Comparison of ENCODE assay signal across 21 cellular contexts in the genomic region with DNA sequence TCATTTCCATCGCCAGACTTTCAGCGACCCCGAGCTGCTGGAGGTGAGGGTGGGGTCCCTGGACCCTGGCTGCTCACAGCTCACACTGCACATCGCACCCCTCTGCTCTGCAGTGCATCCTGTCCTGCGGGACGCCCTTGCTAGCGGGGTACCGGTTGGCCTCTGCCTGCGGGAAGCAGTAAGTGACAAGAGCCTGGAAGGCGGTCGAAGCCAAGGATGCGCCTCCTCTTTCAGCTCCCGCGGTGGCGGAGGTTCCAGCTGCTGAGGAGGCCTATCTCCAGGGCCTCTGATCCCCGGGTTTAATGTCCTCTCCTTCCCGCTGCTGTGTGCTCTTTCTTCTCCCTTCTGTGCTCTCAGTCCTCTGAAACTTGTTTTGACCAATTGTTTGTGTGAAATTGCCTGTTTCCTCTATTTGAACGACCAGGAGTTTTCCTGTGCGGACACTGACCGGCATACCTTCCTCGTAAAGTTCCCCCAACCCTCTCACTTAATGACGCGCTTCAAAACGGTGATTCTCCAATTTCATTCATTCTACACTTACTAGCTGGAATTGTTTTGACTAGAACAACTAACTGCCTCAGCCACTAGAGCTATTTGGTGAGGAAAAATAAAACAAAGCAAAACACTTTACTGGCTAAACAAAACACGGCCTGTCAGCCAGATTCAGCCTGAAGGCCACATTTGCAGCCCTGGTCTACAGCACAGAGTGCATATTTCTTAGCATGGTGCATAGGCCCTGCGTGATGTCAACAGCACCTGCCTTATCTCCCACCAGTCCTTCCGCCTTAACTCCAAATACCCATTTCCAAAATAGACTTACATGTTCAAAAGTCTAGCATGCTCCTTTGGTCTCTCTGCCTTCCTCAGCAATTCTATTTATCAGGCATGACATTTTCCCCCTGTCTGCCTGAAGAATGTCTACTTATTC. TPM values are rescaled to one million over a fixed set of nuclear protein-coding genes. Genes with fewer than 3 reads are reported as not detected.
"Had no signal": no experiment of that assay in that cellular context is flagged by ENCODE, and none has a peak within 500 bp of the region (broad histone marks: within the 10 kb centered on the region; RNA-seq: fewer than 3 reads in every experiment).

No MANE protein-coding gene starts in this region.

- H3K4me1 ChIP-seq: left lung, prostate gland, sigmoid colon, upper lobe of left lung had no signal

- H3K9me3 Mint-ChIP-seq: activated CD4-positive, alpha-beta memory T cell treated with anti-CD3 and anti-CD28 coated beads for 36 hours; activated naive CD4-positive, alpha-beta T cell treated with anti-CD3 and anti-CD28 coated beads, Interleukin-2, amount 50 U/mL, for 72 hours; activated T-cell treated with anti-CD3 and anti-CD28 coated beads, Interleukin-2, amount 50 U/mL, for 4 hours; neural crest cell had no signal

- ATAC-seq: activated naive CD4-positive, alpha-beta T cell treated with anti-CD3 and anti-CD28 coated beads, Interleukin-2, amount 50 U/mL, for 72 hours; activated T-cell treated with anti-CD3 and anti-CD28 coated beads, Interleukin-2, amount 50 U/mL, for 4 hours; esophagus mucosa; left lung had no signal

- H3K27ac Mint-ChIP-seq: activated CD4-positive, alpha-beta memory T cell treated with anti-CD3 and anti-CD28 coated beads for 36 hours; activated naive CD4-positive, alpha-beta T cell treated with anti-CD3 and anti-CD28 coated beads, Interleukin-2, amount 50 U/mL, for 72 hours had no signal

- H3K9me3 ChIP-seq: left lung, prostate gland, sigmoid colon, upper lobe of left lung had no signal

- H3K36me3 ChIP-seq: brain microvascular endothelial cell, left lung, prostate gland, sigmoid colon, upper lobe of left lung had no signal

- H3K27me3 ChIP-seq: sigmoid colon, upper lobe of left lung had no signal

- H3K4me3 ChIP-seq: left lung, prostate gland, sigmoid colon, upper lobe of left lung had no signal

- H3K27ac ChIP-seq: brain microvascular endothelial cell, left lung, prostate gland, sigmoid colon, upper lobe of left lung had no signal

- H3K36me3 Mint-ChIP-seq: activated CD4-positive, alpha-beta memory T cell treated with anti-CD3 and anti-CD28 coated beads for 36 hours; activated naive CD4-positive, alpha-beta T cell treated with anti-CD3 and anti-CD28 coated beads, Interleukin-2, amount 50 U/mL, for 72 hours had no signal

- H3K4me1 Mint-ChIP-seq: neural crest cell had no signal

- FAIRE-seq: islet of Langerhans had no signal

- H3K4me3 Mint-ChIP-seq: activated CD4-positive, alpha-beta memory T cell treated with anti-CD3 and anti-CD28 coated beads for 36 hours; activated T-cell treated with anti-CD3 and anti-CD28 coated beads, Interleukin-2, amount 50 U/mL, for 4 hours; neural crest cell had no signal

- DNase-seq: activated CD4-positive, alpha-beta memory T cell treated with anti-CD3 and anti-CD28 coated beads for 36 hours; activated CD4-positive, alpha-beta T cell treated with anti-CD3 and anti-CD28 coated beads for 1 hour; activated effector memory CD4-positive, alpha-beta T cell treated with anti-CD3 and anti-CD28 coated beads, Interleukin-2, amount 50 U/mL, for 16 hours; activated T-cell treated with anti-CD3 and anti-CD28 coated beads, Interleukin-2, amount 50 U/mL, for 4 hours; amniotic stem cell; brain microvascular endothelial cell; dermis blood vessel endothelial cell; sigmoid colon; stimulated activated CD4-positive, alpha-beta T cell treated with anti-CD3 and anti-CD28 coated beads, Interleukin-12 subunit alpha, Interleukin-12 subunit beta, amount 100 ng/mL, for 4 hours; stimulated activated naive CD4-positive, alpha-beta T cell; substantia nigra had no signal

RNA-seq across cellular contexts. Expression of gene MGAT4D, which starts 28.0 kb away (rescaled TPM):
- total RNA-seq: activated CD4-positive, alpha-beta memory T cell treated with anti-CD3 and anti-CD28 coated beads for 36 hours; activated naive CD4-positive, alpha-beta T cell treated with anti-CD3 and anti-CD28 coated beads, Interleukin-2, amount 50 U/mL, for 72 hours; activated T-cell treated with anti-CD3 and anti-CD28 coated beads, Interleukin-2, amount 50 U/mL, for 4 hours; cerebellum; dermis blood vessel endothelial cell; esophagus mucosa; left lung; mesenteric fat pad; neural crest cell; sigmoid colon; T-helper 2 cell treated with Interferon-gamma antibody and Interleukin-4, amounts not matched to agents 100 ng/mL and 5 ng/mL, for 36 hours had no signal
- polyA plus RNA-seq: sigmoid colon had no signal

RNA-seq across cellular contexts. Expression of gene CLGN, which starts 42.6 kb away (rescaled TPM):
- total RNA-seq: activated naive CD4-positive, alpha-beta T cell treated with anti-CD3 and anti-CD28 coated beads, Interleukin-2, amount 50 U/mL, for 72 hours; activated T-cell treated with anti-CD3 and anti-CD28 coated beads, Interleukin-2, amount 50 U/mL, for 4 hours; mesenteric fat pad had no signal
